ENCODE assay signal across 8 cellular contexts in genomic region chr18:80154293-80154692, GRCh38. TPM values are rescaled to one million over a fixed set of nuclear protein-coding genes. Genes with fewer than 3 reads are reported as not detected.
DNase-seq lines count a peak whose midpoint lies in the region; ATAC-seq, FAIRE-seq and TF ChIP-seq lines count a peak whose summit lies in the region.
"Had no signal": no experiment of that assay in that cellular context is flagged by ENCODE, and none has a peak within 500 bp of the region (broad histone marks: within the 10 kb centered on the region; RNA-seq: fewer than 3 reads in every experiment).

No MANE protein-coding gene starts in this region.

- no peaks in the 10 kb centered on the region for H3K36me3 Mint-ChIP-seq in activated CD4-positive, alpha-beta memory T cell treated with anti-CD3 and anti-CD28 coated beads, Interleukin-2, amount 10 ng/mL, durations not matched to agents 7 days and 5 days (ENCODE audit: low read depth)

- CTCF ChIA-PET in activated CD4-positive, alpha-beta memory T cell treated with anti-CD3 and anti-CD28 coated beads, Interleukin-2, amount 10 ng/mL, durations not matched to agents 7 days and 5 days (lab: Charles Lee) = interaction anchor here (9.1 kb wide), 1 partner anchor 10 kb away, joined by 65 read pairs; no protein-coding TSS in a partner anchor

- H3K36me3 ChIP-seq in kidney (ENCODE audit: control insufficient read depth in 1 of 2, insufficient read depth in 2 of 2, low read length in 2 of 2) = peaks cover 0 to 2% of the 10 kb centered on the region in 2 donors
- H3K36me3 ChIP-seq: pancreas had no signal

- peak; percentile 54 for ATAC-seq in GM19463 (IDR thresholded peaks at IDR 0.05; ENCODE audit: unreplicated experiment)

- no peaks in the 10 kb centered on the region for H3K9me3 Mint-ChIP-seq in activated CD4-positive, alpha-beta memory T cell treated with anti-CD3 and anti-CD28 coated beads, Interleukin-2, amount 10 ng/mL, durations not matched to agents 7 days and 5 days

- DNase-seq in GDM1 (lab: John Stamatoyannopoulos, UW) (peak; percentile 5), HT-29 (ENCODE audit: low spot score) (peak; percentile 28), kidney (no peak), H4 (ENCODE audit: low spot score) (no peak), NCI-H2081 treated with DMSO at 0.1 percent for 48 hours (lab: John Stamatoyannopoulos, UW) (no peak)
- peak; percentile 57 for DNase-seq in activated CD4-positive, alpha-beta memory T cell treated with anti-CD3 and anti-CD28 coated beads, Interleukin-2, amount 10 ng/mL, durations not matched to agents 7 days and 5 days
- DNase-seq: pancreas had no signal

- no peaks in the 10 kb centered on the region for H3K4me1 ChIP-seq in kidney (ENCODE audit: control insufficient read depth in 1 of 2, insufficient read depth in 1 of 2, low read depth in 1 of 2, low read length in 2 of 2)

- peak; percentile 19 for TF ChIP-seq CTCF in kidney (IDR thresholded peaks at IDR 0.05; ENCODE audit: borderline replicate concordance, extremely low read depth, insufficient read depth)

- intact Hi-C loops in kidney (cut with DNase I) = no loop called here

- no peak overlapping the region for H3K4me3 Mint-ChIP-seq in activated CD4-positive, alpha-beta memory T cell treated with anti-CD3 and anti-CD28 coated beads, Interleukin-2, amount 10 ng/mL, durations not matched to agents 7 days and 5 days

- H3K9me3 ChIP-seq in kidney (ENCODE audit: control insufficient read depth in 1 of 2, low read length in 2 of 2) = no peaks in the 10 kb centered on the region
- H3K9me3 ChIP-seq: pancreas had no signal

- no peak overlapping the region for H3K27ac Mint-ChIP-seq in activated CD4-positive, alpha-beta memory T cell treated with anti-CD3 and anti-CD28 coated beads, Interleukin-2, amount 10 ng/mL, durations not matched to agents 7 days and 5 days

- peaks cover 6% of the 10 kb centered on the region for H3K4me1 Mint-ChIP-seq in activated CD4-positive, alpha-beta memory T cell treated with anti-CD3 and anti-CD28 coated beads, Interleukin-2, amount 10 ng/mL, durations not matched to agents 7 days and 5 days

- no peak overlapping the region for H3K4me3 ChIP-seq in kidney (ENCODE audit: low read length in 2 of 2)
- H3K4me3 ChIP-seq: pancreas had no signal

- POLR2A ChIA-PET in activated CD4-positive, alpha-beta memory T cell treated with anti-CD3 and anti-CD28 coated beads, Interleukin-2, amount 10 ng/mL, durations not matched to agents 7 days and 5 days (lab: Charles Lee) = no interaction called here

- peaks cover 21% of the 10 kb centered on the region for H3K27me3 Mint-ChIP-seq in activated CD4-positive, alpha-beta memory T cell treated with anti-CD3 and anti-CD28 coated beads, Interleukin-2, amount 10 ng/mL, durations not matched to agents 7 days and 5 days

- no peak for FAIRE-seq in kidney (lab: Jason Lieb, UNC)
- FAIRE-seq: pancreas had no signal

- H3K27ac ChIP-seq in kidney (ENCODE audit: low read depth in 2 of 2, low read length in 2 of 2) = no peak overlapping the region
- H3K27ac ChIP-seq: pancreas had no signal

- H3K9ac ChIP-seq in kidney (ENCODE audit: low read length in 2 of 2) = no peak overlapping the region

RNA-seq across cellular contexts. Expression of gene ADNP2, which starts 45.2 kb away (rescaled TPM):
- total RNA-seq in HT-29 (2014; rRNA removed; shearing (Covaris generic)) = 14.8 and 17.3 TPM in 2 replicates
- total RNA-seq in activated CD4-positive, alpha-beta memory T cell treated with anti-CD3 and anti-CD28 coated beads, Interleukin-2, amount 10 ng/mL, durations not matched to agents 7 days and 5 days = 10 to 100 TPM; 25.8 to 26.6 TPM
- total RNA-seq in kidney = 21.1 TPM
- polyA plus RNA-seq in kidney (ENCODE audit: insufficient read depth, low read depth, low replicate concordance) = 6.0 TPM
- total RNA-seq in H4 (2014; rRNA removed; shearing (Covaris generic)) = 21.3 and 27.8 TPM in 2 replicates

Comparison
In these comparisons a context has a peak if more than half of its experiments do, and no peak if none do; other contexts are left out.
1. DNase-seq: peak in GDM1 (single experiment), HT-29 (single experiment) and activated CD4-positive, alpha-beta memory T cell treated with anti-CD3 and anti-CD28 coated beads, Interleukin-2, amount 10 ng/mL, durations not matched to agents 7 days and 5 days (single experiment); none in kidney (single experiment), H4 (single experiment) and NCI-H2081 treated with DMSO at 0.1 percent for 48 hours (single experiment).